Comparison of ENCODE assay signal across 1 cellular context in the genomic region with DNA sequence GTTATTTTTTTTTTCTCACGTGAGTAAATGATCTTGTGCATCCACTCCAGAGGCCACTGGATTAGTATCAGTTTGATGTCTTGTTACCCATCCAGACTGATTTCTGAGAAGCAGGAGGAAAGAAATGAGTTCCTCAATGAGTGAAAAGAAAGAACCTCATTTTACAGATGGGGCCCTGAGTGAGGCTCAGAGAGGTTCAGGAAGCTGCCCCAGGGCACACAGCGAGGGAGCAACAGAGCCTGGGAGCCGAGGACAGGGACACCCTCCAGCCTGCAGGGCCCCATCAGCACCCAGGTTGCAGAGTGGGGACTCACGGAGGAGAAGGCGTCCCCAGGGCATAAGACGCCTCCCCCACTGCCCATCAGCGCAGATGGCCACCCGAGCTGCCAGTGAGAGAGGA.
A peak's percentile ranks its signal among the peaks of the same experiment; 100 is the strongest.
TF ChIP-seq lines count a peak whose summit lies in the region.

No MANE protein-coding gene starts in this region.

TF ChIP-seq in K562, 482 proteins besides CTCF, POLR2A, EP300 and RAD21 (continued from another document):
- peak; percentile 69 for TF ChIP-seq RBM25 (IDR thresholded peaks at IDR 0.05; ENCODE audit: low read depth, low read length, severe bottlenecking)
- peak; percentile 52 to 75; a peak in 3 of 4 replicates for TF ChIP-seq KDM1A (IDR thresholded peaks at IDR 0.05)
- no peak for TF ChIP-seq NR0B1 (IDR thresholded peaks at IDR 0.05; ENCODE audit: partially characterized antibody)
- no peak for TF ChIP-seq LEF1 (IDR thresholded peaks at IDR 0.05)
- no peak for TF ChIP-seq ARHGAP35 (IDR thresholded peaks at IDR 0.05; ENCODE audit: partially characterized antibody)
- TF ChIP-seq THRA (IDR thresholded peaks at IDR 0.05): no peak
- TF ChIP-seq FOXJ2 (tag; IDR thresholded peaks at IDR 0.05): no peak
- TF ChIP-seq PPARD (CRISPR knock-in tag; IDR thresholded peaks at IDR 0.05): no peak
TF ChIP-seq in K562: peak in this region for 9.
